Comparison of ENCODE assay signal across 26 cellular contexts in the genomic region with DNA sequence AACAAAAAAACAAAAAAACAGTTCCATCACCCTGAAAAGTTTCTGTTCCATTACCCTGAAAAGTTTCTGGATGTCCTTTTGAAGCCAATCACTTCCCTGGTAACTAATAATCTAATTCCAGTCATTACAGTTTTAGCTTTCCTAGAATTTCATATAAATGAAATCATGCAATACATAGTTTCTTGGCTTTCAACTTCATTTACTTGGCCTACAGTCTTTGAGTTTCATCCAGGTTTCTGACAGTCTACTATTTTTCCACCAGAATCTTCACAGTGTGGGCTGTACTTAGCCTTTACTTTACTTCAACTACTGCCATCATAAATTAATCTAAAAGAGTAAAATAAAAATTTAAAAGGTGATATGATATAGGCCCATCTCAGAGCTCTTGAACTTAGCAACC.
"Had no signal": no experiment of that assay in that cellular context is flagged by ENCODE, and none has a peak within 500 bp of the region (broad histone marks: within the 10 kb centered on the region; RNA-seq: fewer than 3 reads in every experiment).

No MANE protein-coding gene starts in this region.

- H3K4me1 ChIP-seq: colonic mucosa, parathyroid adenoma, right atrium auricular region, thyroid gland had no signal

- H3K4me3 Mint-ChIP-seq: memory B cell; natural killer cell; neural crest cell; stimulated activated effector memory CD8-positive, alpha-beta T cell treated with anti-CD3 and anti-CD28 coated beads, Interleukin-12 subunit alpha, Interleukin-12 subunit beta, amount 100 ng/mL, for 72 hours had no signal

- H3K4me3 ChIP-seq: colonic mucosa, esophagus squamous epithelium, gastrocnemius medialis, heart left ventricle, hepatocyte, lung, right atrium auricular region, stomach, thyroid gland had no signal

- H3K27ac ChIP-seq: colonic mucosa, esophagus squamous epithelium, gastrocnemius medialis, heart left ventricle, hepatocyte, neutrophil, parathyroid adenoma, right atrium auricular region, thyroid gland had no signal

- H3K27ac Mint-ChIP-seq: memory B cell; natural killer cell; progenitor cell of endocrine pancreas; stimulated activated effector memory CD8-positive, alpha-beta T cell treated with anti-CD3 and anti-CD28 coated beads, Interleukin-12 subunit alpha, Interleukin-12 subunit beta, amount 100 ng/mL, for 72 hours had no signal

- H3K9me3 ChIP-seq: colonic mucosa, esophagus squamous epithelium, gastrocnemius medialis, heart left ventricle, neutrophil, right atrium auricular region, stomach, thyroid gland had no signal

- ATAC-seq: gastrocnemius medialis; heart left ventricle; left lobe of liver; natural killer cell; sciatic nerve; stimulated activated effector memory CD8-positive, alpha-beta T cell treated with anti-CD3 and anti-CD28 coated beads, Interleukin-12 subunit alpha, Interleukin-12 subunit beta, amount 100 ng/mL, for 72 hours had no signal

- FAIRE-seq: endothelial cell of umbilical vein, kidney had no signal

- H3K27me3 ChIP-seq: colonic mucosa, esophagus squamous epithelium, gastrocnemius medialis, heart left ventricle, hepatocyte, neutrophil, right atrium auricular region, stomach, thyroid gland had no signal

- H3K27me3 Mint-ChIP-seq: memory B cell, progenitor cell of endocrine pancreas had no signal

- H3K36me3 ChIP-seq: colonic mucosa, esophagus squamous epithelium, gastrocnemius medialis, heart left ventricle, right atrium auricular region, thyroid gland had no signal

- H3K36me3 Mint-ChIP-seq: memory B cell; natural killer cell; stimulated activated effector memory CD8-positive, alpha-beta T cell treated with anti-CD3 and anti-CD28 coated beads, Interleukin-12 subunit alpha, Interleukin-12 subunit beta, amount 100 ng/mL, for 72 hours had no signal

- DNase-seq: colonic mucosa; dermis blood vessel endothelial cell; effector memory CD4-positive, alpha-beta T cell; esophagus squamous epithelium; foreskin fibroblast; gastrocnemius medialis; heart left ventricle; kidney; natural killer cell; stimulated activated CD4-positive, alpha-beta T cell treated with anti-CD3 and anti-CD28 coated beads, Interleukin-2, amount 100 ng/mL, for 24 hours; stimulated activated CD4-positive, alpha-beta T cell treated with anti-CD3 and anti-CD28 coated beads, Interleukin-4, amount 100 ng/mL, for 24 hours; stimulated activated naive CD4-positive, alpha-beta T cell treated with Interleukin-2 at 50 U/mL for 16 hours; stomach; thyroid gland had no signal

- H3K4me1 Mint-ChIP-seq: neural crest cell had no signal

- H3K9me3 Mint-ChIP-seq: memory B cell; natural killer cell; neural crest cell; stimulated activated effector memory CD8-positive, alpha-beta T cell treated with anti-CD3 and anti-CD28 coated beads, Interleukin-12 subunit alpha, Interleukin-12 subunit beta, amount 100 ng/mL, for 72 hours had no signal
